ENCODE assay signal across 1 cellular context in the genomic region with DNA sequence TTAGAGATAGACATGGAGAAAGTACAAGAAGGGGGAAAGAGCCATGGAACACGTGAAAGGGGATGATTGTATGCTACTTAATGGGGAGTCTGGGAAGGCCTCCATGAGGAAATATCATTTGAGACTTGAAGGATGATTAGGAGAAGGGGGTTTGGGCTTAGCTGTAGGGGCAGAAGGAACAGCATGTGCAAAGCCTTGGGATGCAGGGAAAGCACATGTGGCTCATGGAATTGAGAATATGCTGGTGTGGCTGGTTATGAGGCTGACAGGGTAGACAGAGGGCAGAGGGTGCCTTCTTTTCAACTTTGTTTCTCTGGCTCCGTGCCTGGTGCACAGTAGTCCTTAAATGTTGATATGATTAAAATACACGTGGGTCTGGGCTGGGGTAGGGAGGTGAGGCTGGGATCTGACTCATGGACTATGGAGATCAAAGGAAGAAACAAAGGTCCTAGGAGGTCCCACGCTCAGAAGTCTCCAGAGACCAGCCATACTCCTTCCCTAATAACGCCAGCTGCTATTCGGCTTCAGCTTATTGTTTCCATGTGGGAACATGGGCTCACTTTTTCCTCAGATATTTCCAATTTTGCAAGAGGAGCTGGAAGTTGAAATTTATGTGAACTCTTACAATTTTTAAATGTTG.
A peak's percentile ranks its signal among the peaks of the same experiment; 100 is the strongest.
TF ChIP-seq lines count a peak whose summit lies in the region.

No MANE protein-coding gene starts in this region.

TF ChIP-seq in K562, 482 proteins besides CTCF, POLR2A, EP300 and RAD21:
- TF ChIP-seq NBN (IDR thresholded peaks at IDR 0.05; ENCODE audit: low read depth) (no peak), SIN3A (IDR thresholded peaks at IDR 0.05; ENCODE audit: borderline replicate concordance in 2 of 2, control insufficient read depth in 1 of 2, low read depth in 2 of 2, low read length in 2 of 2) (peak in 1 of 2 experiments; percentile 23; a peak in 1 of 4 replicates), ZNF431 (CRISPR knock-in tag; IDR thresholded peaks at IDR 0.05) (no peak), BDP1 (IDR thresholded peaks at IDR 0.05; ENCODE audit: insufficient read depth, insufficient read length) (no peak), TAF7 (tag; IDR thresholded peaks at IDR 0.05) (no peak), NFIC (IDR thresholded peaks at IDR 0.05) (0 out of 2 replicates have a peak, but pooled peaks have one; percentile 7)
- TF ChIP-seq, protein P1, sequence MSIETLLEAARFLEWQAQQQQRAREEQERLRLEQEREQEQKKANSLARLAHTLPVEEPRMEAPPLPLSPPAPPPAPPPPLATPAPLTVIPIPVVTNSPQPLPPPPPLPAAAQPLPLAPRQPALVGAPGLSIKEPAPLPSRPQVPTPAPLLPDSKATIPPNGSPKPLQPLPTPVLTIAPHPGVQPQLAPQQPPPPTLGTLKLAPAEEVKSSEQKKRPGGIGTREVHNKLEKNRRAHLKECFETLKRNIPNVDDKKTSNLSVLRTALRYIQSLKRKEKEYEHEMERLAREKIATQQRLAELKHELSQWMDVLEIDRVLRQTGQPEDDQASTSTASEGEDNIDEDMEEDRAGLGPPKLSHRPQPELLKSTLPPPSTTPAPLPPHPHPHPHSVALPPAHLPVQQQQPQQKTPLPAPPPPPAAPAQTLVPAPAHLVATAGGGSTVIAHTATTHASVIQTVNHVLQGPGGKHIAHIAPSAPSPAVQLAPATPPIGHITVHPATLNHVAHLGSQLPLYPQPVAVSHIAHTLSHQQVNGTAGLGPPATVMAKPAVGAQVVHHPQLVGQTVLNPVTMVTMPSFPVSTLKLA (conservative IDR thresholded peaks at IDR 0.05): peak in 1 of 2 experiments; percentile 34; a peak in 1 of 4 replicates
- TF ChIP-seq, protein P2, sequence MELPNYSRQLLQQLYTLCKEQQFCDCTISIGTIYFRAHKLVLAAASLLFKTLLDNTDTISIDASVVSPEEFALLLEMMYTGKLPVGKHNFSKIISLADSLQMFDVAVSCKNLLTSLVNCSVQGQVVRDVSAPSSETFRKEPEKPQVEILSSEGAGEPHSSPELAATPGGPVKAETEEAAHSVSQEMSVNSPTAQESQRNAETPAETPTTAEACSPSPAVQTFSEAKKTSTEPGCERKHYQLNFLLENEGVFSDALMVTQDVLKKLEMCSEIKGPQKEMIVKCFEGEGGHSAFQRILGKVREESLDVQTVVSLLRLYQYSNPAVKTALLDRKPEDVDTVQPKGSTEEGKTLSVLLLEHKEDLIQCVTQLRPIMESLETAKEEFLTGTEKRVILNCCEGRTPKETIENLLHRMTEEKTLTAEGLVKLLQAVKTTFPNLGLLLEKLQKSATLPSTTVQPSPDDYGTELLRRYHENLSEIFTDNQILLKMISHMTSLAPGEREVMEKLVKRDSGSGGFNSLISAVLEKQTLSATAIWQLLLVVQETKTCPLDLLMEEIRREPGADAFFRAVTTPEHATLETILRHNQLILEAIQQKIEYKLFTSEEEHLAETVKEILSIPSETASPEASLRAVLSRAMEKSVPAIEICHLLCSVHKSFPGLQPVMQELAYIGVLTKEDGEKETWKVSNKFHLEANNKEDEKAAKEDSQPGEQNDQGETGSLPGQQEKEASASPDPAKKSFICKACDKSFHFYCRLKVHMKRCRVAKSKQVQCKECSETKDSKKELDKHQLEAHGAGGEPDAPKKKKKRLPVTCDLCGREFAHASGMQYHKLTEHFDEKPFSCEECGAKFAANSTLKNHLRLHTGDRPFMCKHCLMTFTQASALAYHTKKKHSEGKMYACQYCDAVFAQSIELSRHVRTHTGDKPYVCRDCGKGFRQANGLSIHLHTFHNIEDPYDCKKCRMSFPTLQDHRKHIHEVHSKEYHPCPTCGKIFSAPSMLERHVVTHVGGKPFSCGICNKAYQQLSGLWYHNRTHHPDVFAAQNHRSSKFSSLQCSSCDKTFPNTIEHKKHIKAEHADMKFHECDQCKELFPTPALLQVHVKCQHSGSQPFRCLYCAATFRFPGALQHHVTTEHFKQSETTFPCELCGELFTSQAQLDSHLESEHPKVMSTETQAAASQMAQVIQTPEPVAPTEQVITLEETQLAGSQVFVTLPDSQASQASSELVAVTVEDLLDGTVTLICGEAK (IDR thresholded peaks at IDR 0.05): no peak
- TF ChIP-seq, protein P2 (CRISPR knock-in tag; IDR thresholded peaks at IDR 0.05): no peak
